Comparison of ENCODE assay signal across 12 cellular contexts in the genomic region with DNA sequence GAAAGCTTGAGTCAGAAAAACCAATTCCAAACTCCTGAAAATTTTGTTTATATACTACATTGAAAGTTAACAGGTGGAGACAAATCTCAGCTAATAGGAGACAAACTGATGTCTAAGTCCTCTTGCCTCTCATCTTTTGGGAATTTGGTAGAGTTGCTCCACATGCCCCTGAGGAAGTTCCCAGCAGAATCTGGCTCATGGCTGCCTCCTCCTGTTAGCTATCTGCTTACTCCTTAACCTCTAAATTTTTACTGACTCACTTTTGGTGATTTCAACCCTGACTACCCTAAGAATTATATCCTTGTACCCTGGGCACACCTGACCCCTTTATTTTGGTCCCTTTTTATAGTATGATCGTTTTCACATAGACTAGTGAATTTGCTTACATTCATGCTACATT.
DNase-seq lines count a peak whose midpoint lies in the region; ATAC-seq lines count a peak whose summit lies in the region.
"Had no signal": no experiment of that assay in that cellular context is flagged by ENCODE, and none has a peak within 500 bp of the region (broad histone marks: within the 10 kb centered on the region; RNA-seq: fewer than 3 reads in every experiment).

No MANE protein-coding gene starts in this region.

- peak; percentile 42 for DNase-seq in AG08396 (ENCODE audit: low spot score)
- DNase-seq in HS-5 (ENCODE audit: low read depth) = peak; percentile 14
- DNase-seq in astrocyte of the hippocampus (ENCODE audit: low read depth, low spot score) = peak; percentile 11
- DNase-seq in iPS-NIHi7 (ENCODE audit: extremely low spot score) = peak; percentile 59
- no peak for DNase-seq in superior temporal gyrus (ENCODE audit: extremely low spot score)
- DNase-seq in SHP77 (lab: John Stamatoyannopoulos, UW) = no peak
- no peak for DNase-seq in NCI-H2196 treated with DMSO at 0.1 percent for 48 hours (lab: John Stamatoyannopoulos, UW; ENCODE audit: unreplicated experiment)
- DNase-seq: C1 segment of cervical spinal cord; NCI-H524 treated with DMSO at 0.1 percent for 48 hours; stimulated activated CD4-positive, alpha-beta T cell treated with anti-CD3 and anti-CD28 coated beads, Interleukin-4, amount 100 ng/mL, for 4 hours had no signal

- no peak for ATAC-seq in HG03571 (IDR thresholded peaks at IDR 0.05; ENCODE audit: unreplicated experiment)
- ATAC-seq: gastroesophageal sphincter had no signal

Comparison
In these comparisons a context has a peak if more than half of its experiments do, and no peak if none do; other contexts are left out.
1. DNase-seq: peak in AG08396 (single experiment), HS-5 (single experiment), astrocyte of the hippocampus (single experiment) and iPS-NIHi7 (single experiment); none in superior temporal gyrus (single experiment), SHP77 (0 of 2) and NCI-H2196 treated with DMSO at 0.1 percent for 48 hours (single experiment).